In genomic region chr16:66660422-66661209, GRCh38 we compare ENCODE assay signal across 1 cellular context.
TF ChIP-seq lines count a peak whose summit lies in the region.

No MANE protein-coding gene starts in this region.

TF ChIP-seq in K562, 482 proteins besides CTCF, POLR2A, EP300 and RAD21 (continued from another document and continues in another):
- TF ChIP-seq, protein P1, sequence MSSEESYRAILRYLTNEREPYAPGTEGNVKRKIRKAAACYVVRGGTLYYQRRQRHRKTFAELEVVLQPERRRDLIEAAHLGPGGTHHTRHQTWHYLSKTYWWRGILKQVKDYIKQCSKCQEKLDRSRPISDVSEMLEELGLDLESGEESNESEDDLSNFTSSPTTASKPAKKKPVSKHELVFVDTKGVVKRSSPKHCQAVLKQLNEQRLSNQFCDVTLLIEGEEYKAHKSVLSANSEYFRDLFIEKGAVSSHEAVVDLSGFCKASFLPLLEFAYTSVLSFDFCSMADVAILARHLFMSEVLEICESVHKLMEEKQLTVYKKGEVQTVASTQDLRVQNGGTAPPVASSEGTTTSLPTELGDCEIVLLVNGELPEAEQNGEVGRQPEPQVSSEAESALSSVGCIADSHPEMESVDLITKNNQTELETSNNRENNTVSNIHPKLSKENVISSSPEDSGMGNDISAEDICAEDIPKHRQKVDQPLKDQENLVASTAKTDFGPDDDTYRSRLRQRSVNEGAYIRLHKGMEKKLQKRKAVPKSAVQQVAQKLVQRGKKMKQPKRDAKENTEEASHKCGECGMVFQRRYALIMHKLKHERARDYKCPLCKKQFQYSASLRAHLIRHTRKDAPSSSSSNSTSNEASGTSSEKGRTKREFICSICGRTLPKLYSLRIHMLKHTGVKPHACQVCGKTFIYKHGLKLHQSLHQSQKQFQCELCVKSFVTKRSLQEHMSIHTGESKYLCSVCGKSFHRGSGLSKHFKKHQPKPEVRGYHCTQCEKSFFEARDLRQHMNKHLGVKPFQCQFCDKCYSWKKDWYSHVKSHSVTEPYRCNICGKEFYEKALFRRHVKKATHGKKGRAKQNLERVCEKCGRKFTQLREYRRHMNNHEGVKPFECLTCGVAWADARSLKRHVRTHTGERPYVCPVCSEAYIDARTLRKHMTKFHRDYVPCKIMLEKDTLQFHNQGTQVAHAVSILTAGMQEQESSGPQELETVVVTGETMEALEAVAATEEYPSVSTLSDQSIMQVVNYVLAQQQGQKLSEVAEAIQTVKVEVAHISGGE (CRISPR knock-in tag; IDR thresholded peaks at IDR 0.05) = peak in 1 of 3 experiments; percentile 66; a peak in 2 of 6 replicates
- TF ChIP-seq ZNF76 (CRISPR knock-in tag; IDR thresholded peaks at IDR 0.05; ENCODE audit: borderline replicate concordance) (no peak), RFX5 (IDR thresholded peaks at IDR 0.05; ENCODE audit: low read depth, low read length) (no peak), POU5F1 (IDR thresholded peaks at IDR 0.05; ENCODE audit: borderline replicate concordance, low read depth, low read length, partially characterized antibody) (no peak), GATAD2A (IDR thresholded peaks at IDR 0.05) (no peak), ZNF146 (CRISPR knock-in tag; IDR thresholded peaks at IDR 0.05; ENCODE audit: unreplicated experiment) (no peak), SP1 (CRISPR knock-in tag; IDR thresholded peaks at IDR 0.05) (no peak), NFATC3 (IDR thresholded peaks at IDR 0.05) (no peak), MYC (IDR thresholded peaks at IDR 0.05; ENCODE audit: low read depth, low read length) (peak; percentile 57), MYC (CRISPR knock-in tag; IDR thresholded peaks at IDR 0.05; ENCODE audit: borderline replicate concordance, low read depth) (no peak), ZNF121 (CRISPR knock-in tag; conservative IDR thresholded peaks at IDR 0.05) (no peak), CREM (IDR thresholded peaks at IDR 0.05; ENCODE audit: low read depth) (peak; percentile 67), SFPQ (IDR thresholded peaks at IDR 0.05; ENCODE audit: low read depth, low read length) (no peak), SRSF3 (IDR thresholded peaks at IDR 0.05; ENCODE audit: insufficient read depth, low read length) (no peak), BCL6 (CRISPR knock-in tag; IDR thresholded peaks at IDR 0.05) (no peak), MCM5 (IDR thresholded peaks at IDR 0.05; ENCODE audit: low read depth) (no peak), ETS1 (conservative IDR thresholded peaks at IDR 0.05; ENCODE audit: control insufficient read depth, low read depth, low read length) (no peak; the same call in 1 of the 2 replicates), TFAM (CRISPR knock-in tag; conservative IDR thresholded peaks at IDR 0.05) (no peak), ZNF511 (CRISPR knock-in tag; IDR thresholded peaks at IDR 0.05) (no peak), ZNF280B (CRISPR knock-in tag; IDR thresholded peaks at IDR 0.05) (no peak), HBP1 (CRISPR knock-in tag; IDR thresholded peaks at IDR 0.05) (no peak), KLF10 (CRISPR knock-in tag; IDR thresholded peaks at IDR 0.05) (no peak), ZNF134 (CRISPR knock-in tag; conservative IDR thresholded peaks at IDR 0.05) (no peak), ZNF24 (IDR thresholded peaks at IDR 0.05) (peak; percentile 63; the same call in 1 of the 2 replicates), ZNF696 (CRISPR knock-in tag; conservative IDR thresholded peaks at IDR 0.05) (no peak), MAFK (IDR thresholded peaks at IDR 0.05; ENCODE audit: low read length) (peak; percentile 92)
- TF ChIP-seq, protein P2, sequence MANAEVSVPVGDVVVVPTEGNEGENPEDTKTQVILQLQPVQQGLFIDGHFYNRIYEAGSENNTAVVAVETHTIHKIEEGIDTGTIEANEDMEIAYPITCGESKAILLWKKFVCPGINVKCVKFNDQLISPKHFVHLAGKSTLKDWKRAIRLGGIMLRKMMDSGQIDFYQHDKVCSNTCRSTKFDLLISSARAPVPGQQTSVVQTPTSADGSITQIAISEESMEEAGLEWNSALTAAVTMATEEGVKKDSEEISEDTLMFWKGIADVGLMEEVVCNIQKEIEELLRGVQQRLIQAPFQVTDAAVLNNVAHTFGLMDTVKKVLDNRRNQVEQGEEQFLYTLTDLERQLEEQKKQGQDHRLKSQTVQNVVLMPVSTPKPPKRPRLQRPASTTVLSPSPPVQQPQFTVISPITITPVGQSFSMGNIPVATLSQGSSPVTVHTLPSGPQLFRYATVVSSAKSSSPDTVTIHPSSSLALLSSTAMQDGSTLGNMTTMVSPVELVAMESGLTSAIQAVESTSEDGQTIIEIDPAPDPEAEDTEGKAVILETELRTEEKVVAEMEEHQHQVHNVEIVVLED (CRISPR knock-in tag; IDR thresholded peaks at IDR 0.05) = no peak
- TF ChIP-seq, protein P3, sequence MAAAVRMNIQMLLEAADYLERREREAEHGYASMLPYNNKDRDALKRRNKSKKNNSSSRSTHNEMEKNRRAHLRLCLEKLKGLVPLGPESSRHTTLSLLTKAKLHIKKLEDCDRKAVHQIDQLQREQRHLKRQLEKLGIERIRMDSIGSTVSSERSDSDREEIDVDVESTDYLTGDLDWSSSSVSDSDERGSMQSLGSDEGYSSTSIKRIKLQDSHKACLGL (CRISPR knock-in tag; IDR thresholded peaks at IDR 0.05; ENCODE audit: borderline replicate concordance, poor library complexity, severe bottlenecking) = no peak
- TF ChIP-seq, protein P4, sequence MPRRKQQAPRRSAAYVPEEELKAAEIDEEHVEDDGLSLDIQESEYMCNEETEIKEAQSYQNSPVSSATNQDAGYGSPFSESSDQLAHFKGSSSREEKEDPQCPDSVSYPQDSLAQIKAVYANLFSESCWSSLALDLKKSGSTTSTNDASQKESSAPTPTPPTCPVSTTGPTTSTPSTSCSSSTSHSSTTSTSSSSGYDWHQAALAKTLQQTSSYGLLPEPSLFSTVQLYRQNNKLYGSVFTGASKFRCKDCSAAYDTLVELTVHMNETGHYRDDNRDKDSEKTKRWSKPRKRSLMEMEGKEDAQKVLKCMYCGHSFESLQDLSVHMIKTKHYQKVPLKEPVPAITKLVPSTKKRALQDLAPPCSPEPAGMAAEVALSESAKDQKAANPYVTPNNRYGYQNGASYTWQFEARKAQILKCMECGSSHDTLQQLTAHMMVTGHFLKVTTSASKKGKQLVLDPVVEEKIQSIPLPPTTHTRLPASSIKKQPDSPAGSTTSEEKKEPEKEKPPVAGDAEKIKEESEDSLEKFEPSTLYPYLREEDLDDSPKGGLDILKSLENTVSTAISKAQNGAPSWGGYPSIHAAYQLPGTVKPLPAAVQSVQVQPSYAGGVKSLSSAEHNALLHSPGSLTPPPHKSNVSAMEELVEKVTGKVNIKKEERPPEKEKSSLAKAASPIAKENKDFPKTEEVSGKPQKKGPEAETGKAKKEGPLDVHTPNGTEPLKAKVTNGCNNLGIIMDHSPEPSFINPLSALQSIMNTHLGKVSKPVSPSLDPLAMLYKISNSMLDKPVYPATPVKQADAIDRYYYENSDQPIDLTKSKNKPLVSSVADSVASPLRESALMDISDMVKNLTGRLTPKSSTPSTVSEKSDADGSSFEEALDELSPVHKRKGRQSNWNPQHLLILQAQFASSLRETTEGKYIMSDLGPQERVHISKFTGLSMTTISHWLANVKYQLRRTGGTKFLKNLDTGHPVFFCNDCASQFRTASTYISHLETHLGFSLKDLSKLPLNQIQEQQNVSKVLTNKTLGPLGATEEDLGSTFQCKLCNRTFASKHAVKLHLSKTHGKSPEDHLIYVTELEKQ (CRISPR knock-in tag; IDR thresholded peaks at IDR 0.05) = no peak
- TF ChIP-seq, protein P5, sequence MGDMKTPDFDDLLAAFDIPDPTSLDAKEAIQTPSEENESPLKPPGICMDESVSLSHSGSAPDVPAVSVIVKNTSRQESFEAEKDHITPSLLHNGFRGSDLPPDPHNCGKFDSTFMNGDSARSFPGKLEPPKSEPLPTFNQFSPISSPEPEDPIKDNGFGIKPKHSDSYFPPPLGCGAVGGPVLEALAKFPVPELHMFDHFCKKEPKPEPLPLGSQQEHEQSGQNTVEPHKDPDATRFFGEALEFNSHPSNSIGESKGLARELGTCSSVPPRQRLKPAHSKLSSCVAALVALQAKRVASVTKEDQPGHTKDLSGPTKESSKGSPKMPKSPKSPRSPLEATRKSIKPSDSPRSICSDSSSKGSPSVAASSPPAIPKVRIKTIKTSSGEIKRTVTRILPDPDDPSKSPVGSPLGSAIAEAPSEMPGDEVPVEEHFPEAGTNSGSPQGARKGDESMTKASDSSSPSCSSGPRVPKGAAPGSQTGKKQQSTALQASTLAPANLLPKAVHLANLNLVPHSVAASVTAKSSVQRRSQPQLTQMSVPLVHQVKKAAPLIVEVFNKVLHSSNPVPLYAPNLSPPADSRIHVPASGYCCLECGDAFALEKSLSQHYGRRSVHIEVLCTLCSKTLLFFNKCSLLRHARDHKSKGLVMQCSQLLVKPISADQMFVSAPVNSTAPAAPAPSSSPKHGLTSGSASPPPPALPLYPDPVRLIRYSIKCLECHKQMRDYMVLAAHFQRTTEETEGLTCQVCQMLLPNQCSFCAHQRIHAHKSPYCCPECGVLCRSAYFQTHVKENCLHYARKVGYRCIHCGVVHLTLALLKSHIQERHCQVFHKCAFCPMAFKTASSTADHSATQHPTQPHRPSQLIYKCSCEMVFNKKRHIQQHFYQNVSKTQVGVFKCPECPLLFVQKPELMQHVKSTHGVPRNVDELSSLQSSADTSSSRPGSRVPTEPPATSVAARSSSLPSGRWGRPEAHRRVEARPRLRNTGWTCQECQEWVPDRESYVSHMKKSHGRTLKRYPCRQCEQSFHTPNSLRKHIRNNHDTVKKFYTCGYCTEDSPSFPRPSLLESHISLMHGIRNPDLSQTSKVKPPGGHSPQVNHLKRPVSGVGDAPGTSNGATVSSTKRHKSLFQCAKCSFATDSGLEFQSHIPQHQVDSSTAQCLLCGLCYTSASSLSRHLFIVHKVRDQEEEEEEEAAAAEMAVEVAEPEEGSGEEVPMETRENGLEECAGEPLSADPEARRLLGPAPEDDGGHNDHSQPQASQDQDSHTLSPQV (IDR thresholded peaks at IDR 0.05) = peak; percentile 70; the same call in 1 of the 2 replicates
- TF ChIP-seq, protein P6, sequence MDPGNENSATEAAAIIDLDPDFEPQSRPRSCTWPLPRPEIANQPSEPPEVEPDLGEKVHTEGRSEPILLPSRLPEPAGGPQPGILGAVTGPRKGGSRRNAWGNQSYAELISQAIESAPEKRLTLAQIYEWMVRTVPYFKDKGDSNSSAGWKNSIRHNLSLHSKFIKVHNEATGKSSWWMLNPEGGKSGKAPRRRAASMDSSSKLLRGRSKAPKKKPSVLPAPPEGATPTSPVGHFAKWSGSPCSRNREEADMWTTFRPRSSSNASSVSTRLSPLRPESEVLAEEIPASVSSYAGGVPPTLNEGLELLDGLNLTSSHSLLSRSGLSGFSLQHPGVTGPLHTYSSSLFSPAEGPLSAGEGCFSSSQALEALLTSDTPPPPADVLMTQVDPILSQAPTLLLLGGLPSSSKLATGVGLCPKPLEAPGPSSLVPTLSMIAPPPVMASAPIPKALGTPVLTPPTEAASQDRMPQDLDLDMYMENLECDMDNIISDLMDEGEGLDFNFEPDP (CRISPR knock-in tag; IDR thresholded peaks at IDR 0.05) = no peak
